8 cellular contexts compared by ENCODE assay signal in the genomic region with DNA sequence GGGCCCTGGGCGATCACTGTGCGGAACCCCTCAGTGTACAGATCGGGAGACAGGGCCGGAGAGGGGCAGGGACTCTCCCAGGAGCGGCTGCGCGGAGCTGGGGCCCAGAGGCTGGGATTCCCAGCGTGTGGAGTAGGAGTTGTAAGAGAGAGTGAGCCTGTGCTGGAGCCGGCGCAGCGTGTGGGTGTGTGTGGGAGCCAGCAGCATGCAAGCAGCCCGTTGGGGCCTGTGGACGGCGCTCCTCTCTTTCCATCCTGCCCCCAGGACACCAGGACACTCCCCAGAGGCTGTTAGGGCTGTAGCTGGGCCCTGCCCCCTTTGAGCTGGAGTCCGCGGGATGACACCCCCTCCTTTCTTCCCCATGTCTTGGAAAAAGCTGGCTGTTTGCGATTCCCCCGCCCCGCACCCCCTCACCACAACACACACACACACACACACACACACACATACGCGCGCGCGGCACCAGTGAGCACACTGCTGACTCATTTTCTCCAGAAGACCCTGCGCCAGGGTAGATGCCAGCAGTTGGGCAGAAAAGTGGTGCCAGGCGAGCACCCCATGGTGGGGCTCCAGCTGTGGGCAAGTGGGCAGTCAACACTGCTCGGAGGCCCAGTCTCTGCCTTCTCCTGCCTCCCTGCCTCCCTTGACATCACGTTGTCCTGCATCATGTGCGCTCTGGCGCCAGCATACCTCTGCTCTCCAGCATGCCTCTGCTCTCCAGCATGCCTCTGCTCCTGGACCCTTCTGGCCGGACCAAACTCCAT. TPM values are rescaled to one million over a fixed set of nuclear protein-coding genes. Genes with fewer than 3 reads are reported as not detected.
A peak's percentile ranks its signal among the peaks of the same experiment; 100 is the strongest.
DNase-seq lines count a peak whose midpoint lies in the region; ATAC-seq and TF ChIP-seq lines count a peak whose summit lies in the region.

No MANE protein-coding gene starts in this region.

- H3K4me1 ChIP-seq in DND-41 (ENCODE audit: insufficient read depth, low read length), result peaks cover 4% of the 10 kb centered on the region; the same call in 1 of the 2 replicates
- peaks cover 4% of the 10 kb centered on the region for H3K4me1 ChIP-seq in Panc1 (ENCODE audit: control insufficient read depth, insufficient read depth, low read length)
- H3K4me1 ChIP-seq in skeletal muscle tissue (ENCODE audit: control insufficient read depth in 3 of 3, insufficient read depth in 3 of 3, low read length in 3 of 3), result peaks cover 22 to 40% (median 26%) of the 10 kb centered on the region in 3 donors

- H3K36me3 ChIP-seq in DND-41 (ENCODE audit: insufficient read depth, low read length) (no peaks in the 10 kb centered on the region), Panc1 (ENCODE audit: control insufficient read depth, insufficient read depth, low read length) (no peaks in the 10 kb centered on the region), skeletal muscle tissue (ENCODE audit: control insufficient read depth in 3 of 3, insufficient read depth in 3 of 3, low read length in 3 of 3) (no peaks in the 10 kb centered on the region)

- H3K4me3 ChIP-seq in DND-41 (ENCODE audit: low read depth in 1 of 2, low read length in 2 of 2), result no peak overlapping the region
- peak overlapping the region; percentile 52 to 56 for H3K4me3 ChIP-seq in Panc1 (ENCODE audit: low read depth in 2 of 2, low read length in 2 of 2)
- H3K4me3 ChIP-seq in skeletal muscle tissue (ENCODE audit: low read length in 3 of 3), result peak overlapping the region; percentile 54 to 60 (median 56)

- ATAC-seq in DND-41 (ENCODE audit: insufficient read depth, low read depth), result no peak
- ATAC-seq in Panc1, result peak; percentile 71
- ATAC-seq in GM21786 (IDR thresholded peaks at IDR 0.05; ENCODE audit: unreplicated experiment), result no peak

- TF ChIP-seq CTCF in DND-41 (IDR thresholded peaks at IDR 0.05; ENCODE audit: borderline replicate concordance, extremely low read depth, low read length, poor library complexity, severe bottlenecking), result no peak
- no peak for TF ChIP-seq CTCF in Panc1 (IDR thresholded peaks at IDR 0.05)

- no TSS peak for BruUV-seq in Panc1 (replicated peaks; lab: Mats Ljungman, UMichigan)

- intact Hi-C loops in Panc1 (cut with micrococcal nuclease; ENCODE audit: unreplicated experiment), result no loop called here

- DNase-seq in DND-41 (peak; percentile 7), Panc1 (ENCODE audit: low read depth, low spot score) (no peak), brain pericyte (ENCODE audit: low read depth, low spot score) (peak; percentile 55), iPS-NIHi7 (ENCODE audit: extremely low spot score) (peak; percentile 45), GF-D8 (lab: John Stamatoyannopoulos, UW) (no peak), NCI-H1930 (lab: John Stamatoyannopoulos, UW) (no peak)

- H3K27ac ChIP-seq in DND-41 (ENCODE audit: low read length) (no peak overlapping the region), Panc1 (ENCODE audit: low read length) (peak overlapping the region; percentile 58; the same call in 1 of the 2 replicates), skeletal muscle tissue (ENCODE audit: low read depth, low read length) (peak overlapping the region; percentile 66)

- CTCF ChIA-PET in Panc1 (lab: Charles Lee), result interaction anchor here (0.7 to 1.1 kb wide), 2 partner anchors 105 to 135 kb away, joined by 3 read pairs; no protein-coding TSS in a partner anchor

- H3K79me2 ChIP-seq in DND-41 (ENCODE audit: insufficient read depth, low read length), result no peaks in the 10 kb centered on the region

- no peak overlapping the region for H2AFZ ChIP-seq in DND-41 (ENCODE audit: low read depth, low read length)

- H3K4me2 ChIP-seq in DND-41 (ENCODE audit: insufficient read depth, low read length), result no peak overlapping the region

- H3K27me3 ChIP-seq in DND-41 (ENCODE audit: insufficient read depth, low read length, poor library complexity) (peaks cover 6% of the 10 kb centered on the region), Panc1 (ENCODE audit: control insufficient read depth, insufficient read depth, low read length) (peaks cover 2% of the 10 kb centered on the region; the same call in 1 of the 2 replicates), skeletal muscle tissue (ENCODE audit: control insufficient read depth in 3 of 3, insufficient read depth in 3 of 3, low read length in 3 of 3) (peaks cover 13 to 27% (median 15%) of the 10 kb centered on the region in 3 donors)

- H4K20me1 ChIP-seq in DND-41 (ENCODE audit: insufficient read depth, low read length), result no peaks in the 10 kb centered on the region

- in situ Hi-C loops in Panc1 (cut with HindIII; ENCODE audit: low pct_unique_long_range_greater_than_20kb, low sequenced_read_pairs), result no loop called here

- H3K9me3 ChIP-seq in DND-41 (ENCODE audit: insufficient read depth, low read length, severe bottlenecking), result no peaks in the 10 kb centered on the region
- H3K9me3 ChIP-seq in Panc1 (ENCODE audit: control insufficient read depth, insufficient read depth, low read depth, low read length), result no peaks in the 10 kb centered on the region
- H3K9me3 ChIP-seq in skeletal muscle tissue (ENCODE audit: control insufficient read depth in 3 of 3, low read length in 3 of 3), result no peaks in the 10 kb centered on the region

- POLR2A ChIA-PET in Panc1 (lab: Charles Lee), result no interaction called here

- H3K9ac ChIP-seq in DND-41 (ENCODE audit: low read depth, low read length) (no peak overlapping the region), skeletal muscle tissue (ENCODE audit: low read depth in 1 of 3, low read length in 3 of 3) (peak overlapping the region; percentile 63 to 74 (median 71))

RNA-seq across cellular contexts. Expression of a gene that starts 1.5 kb away (rescaled TPM):
- 5.1 TPM for total RNA-seq in Panc1 (2021; ENCODE audit: unreplicated experiment)
- polyA plus RNA-seq in Panc1 (2012; ENCODE audit: insufficient read length), result 2.3 TPM
- 8.9 TPM for total RNA-seq in skeletal muscle tissue

RNA-seq across cellular contexts. Expression of a gene that starts 57.7 kb away (rescaled TPM):
- total RNA-seq in Panc1 (2021; ENCODE audit: unreplicated experiment) (0.87 TPM), skeletal muscle tissue (not detected)
- 1.4 TPM for polyA plus RNA-seq in Panc1 (2012; ENCODE audit: insufficient read length)

Comparison
In these comparisons a context has a peak if more than half of its experiments do, and no peak if none do; other contexts are left out.
1. DNase-seq: peak in DND-41 (single experiment), brain pericyte (single experiment) and iPS-NIHi7 (single experiment); none in Panc1 (single experiment), GF-D8 (single experiment) and NCI-H1930 (0 of 2).
2. H3K4me3 ChIP-seq: peak in Panc1 (2 of 2) and skeletal muscle tissue (3 of 3); none in DND-41 (0 of 2).